Comparison of ENCODE assay signal across 8 cellular contexts in the genomic region with DNA sequence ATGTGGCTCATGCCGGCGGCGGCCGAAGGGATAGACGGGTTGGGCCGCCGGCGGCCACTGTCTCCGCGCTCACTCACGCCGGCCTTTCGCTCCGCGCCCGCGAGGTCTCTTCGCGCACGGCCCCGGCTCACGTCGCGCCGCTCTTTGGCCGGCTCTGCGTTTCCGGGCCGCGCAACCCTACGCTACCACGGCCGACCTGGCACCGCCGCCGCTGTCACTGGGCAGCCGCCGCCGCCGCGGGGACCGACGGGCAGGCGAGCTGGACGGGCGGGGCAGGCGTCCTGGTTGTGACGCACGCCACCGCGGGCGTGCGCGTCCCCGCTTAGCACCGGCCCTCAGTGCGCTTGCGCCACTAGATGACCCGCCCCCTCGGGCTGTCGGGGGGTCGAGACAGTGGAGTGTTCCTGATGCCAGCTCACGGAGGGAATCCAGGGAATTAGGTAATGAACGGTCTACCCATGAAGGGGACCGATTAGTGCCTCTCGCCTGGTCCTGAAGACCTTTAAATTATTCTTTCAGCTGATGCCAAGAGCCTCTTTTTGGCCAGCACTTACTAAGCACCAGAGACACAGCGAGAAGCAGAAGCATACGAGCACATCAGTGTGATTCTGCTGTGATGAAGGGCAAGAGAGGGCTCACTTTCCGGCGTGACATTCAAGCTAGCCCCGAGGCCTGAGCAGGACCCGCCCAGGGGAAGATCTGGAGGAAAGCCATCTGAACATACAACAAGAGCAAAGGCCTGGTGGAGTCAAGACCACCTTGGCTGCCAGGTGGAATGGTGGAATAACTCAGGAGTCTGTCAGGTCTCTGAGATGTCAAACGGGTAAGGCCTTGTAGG. TPM values are rescaled to one million over a fixed set of nuclear protein-coding genes. Genes with fewer than 3 reads are reported as not detected.
DNase-seq lines count a peak whose midpoint lies in the region; ATAC-seq and TF ChIP-seq lines count a peak whose summit lies in the region.

Gene PRKAR2A (minus strand): TSS at position 289 of the 838 bp plus-strand sequence. CDS start 278 bp downstream, at position 11.

- peak; percentile 96 for DNase-seq in GM13977 (ENCODE audit: low spot score)
- peak; percentile 53 for DNase-seq in NCI-H146 treated with DMSO at 0.1 percent for 48 hours (lab: John Stamatoyannopoulos, UW; ENCODE audit: unreplicated experiment)
- peak; percentile 87 for DNase-seq in right atrium auricular region (ENCODE audit: low spot score)
- DNase-seq in prostate gland (ENCODE audit: low spot score): peak; percentile 88
- DNase-seq in upper lobe of right lung: peak; percentile 96

- no peaks in the 10 kb centered on the region for H3K27me3 ChIP-seq in right atrium auricular region
- no peaks in the 10 kb centered on the region for H3K27me3 ChIP-seq in prostate gland (replicated peaks; ENCODE audit: insufficient read depth)
- no peaks in the 10 kb centered on the region for H3K27me3 ChIP-seq in upper lobe of right lung

- peak within 1 kb of the TSS; percentile 89 for H3K27ac ChIP-seq in angular gyrus (ENCODE audit: low read depth, low read length)
- H3K27ac ChIP-seq in right atrium auricular region: peak within 1 kb of the TSS; percentile 93 to 95
- H3K27ac ChIP-seq in prostate gland: peak within 1 kb of the TSS; percentile 97
- H3K27ac ChIP-seq in upper lobe of right lung: peak within 1 kb of the TSS; percentile 92

- peak; percentile 82 for TF ChIP-seq POLR2A in prostate gland (IDR thresholded peaks at IDR 0.05)

- H3K9me3 ChIP-seq in right atrium auricular region: no peaks in the 10 kb centered on the region
- H3K9me3 ChIP-seq in prostate gland: no peaks in the 10 kb centered on the region
- no peaks in the 10 kb centered on the region for H3K9me3 ChIP-seq in upper lobe of right lung

- peaks cover 0 to 29% of the 10 kb centered on the region in 2 donors for H3K4me1 ChIP-seq in right atrium auricular region
- peaks cover 11% of the 10 kb centered on the region for H3K4me1 ChIP-seq in prostate gland (replicated peaks)
- H3K4me1 ChIP-seq in upper lobe of right lung: peaks cover 26% of the 10 kb centered on the region

- H3K4me3 ChIP-seq in right atrium auricular region (peak within 1 kb of the TSS; percentile 61 to 77), prostate gland (peak within 1 kb of the TSS; percentile 91 to 92), upper lobe of right lung (peak within 1 kb of the TSS; percentile 92)

- 2% methylated on average over 46 of the region's 73 CpGs for WGBS in prostate gland

- no peaks in the 10 kb centered on the region for H3K36me3 ChIP-seq in right atrium auricular region
- no peaks in the 10 kb centered on the region for H3K36me3 ChIP-seq in prostate gland
- no peaks in the 10 kb centered on the region for H3K36me3 ChIP-seq in upper lobe of right lung

- no peak for TF ChIP-seq CTCF in GM13977 (IDR thresholded peaks at IDR 0.05; ENCODE audit: extremely low read depth, insufficient read depth, missing control alignments)
- TF ChIP-seq CTCF in right atrium auricular region (IDR thresholded peaks at IDR 0.05): no peak
- peak in 1 of 4 experiments; percentile 7 for TF ChIP-seq CTCF in prostate gland (IDR thresholded peaks at IDR 0.05)
- TF ChIP-seq CTCF in upper lobe of right lung (IDR thresholded peaks at IDR 0.05): no peak

- intact Hi-C loops in T-helper 2 cell treated with Interferon-gamma antibody and Interleukin-4, amounts not matched to agents 100 ng/mL and 5 ng/mL, for 36 hours (cut with micrococcal nuclease): loop anchor here (1.0 kb wide), 2 partner anchors 50 to 70 kb away; partner anchors contain the start of genes ARIH2 and SLC25A20
- intact Hi-C loops in prostate gland (cut with DNase I) (loop anchor here (5.0 kb wide), 2 partner anchors 101 to 161 kb away; partner anchors contain the start of gene NCKIPSD), upper lobe of right lung (cut with DNase I) (no loop called here)

- ATAC-seq in HG02763 (IDR thresholded peaks at IDR 0.05; ENCODE audit: unreplicated experiment): peak; percentile 84
- peak; percentile 98 for ATAC-seq in upper lobe of right lung

- in situ Hi-C loops in GM13977 (cut with MboI; ENCODE audit: low pct_unique_long_range_greater_than_20kb, low sequenced_read_pairs, unreplicated experiment): no loop called here

RNA-seq across cellular contexts. Expression of gene PRKAR2A, which starts in this region (rescaled TPM):
- total RNA-seq in T-helper 2 cell treated with Interferon-gamma antibody and Interleukin-4, amounts not matched to agents 100 ng/mL and 5 ng/mL, for 36 hours: 25.2 and 27.1 TPM in 2 replicates
- total RNA-seq in right atrium auricular region: 10 to 100 TPM; 26.8 to 28.5 TPM
- total RNA-seq in prostate gland: 10 to 100 TPM; 33.7 to 35.3 TPM
- 47.6 TPM for total RNA-seq in upper lobe of right lung

Comparison
In these comparisons a context has a peak if more than half of its experiments do, and no peak if none do; other contexts are left out.
1. Peak in every context shown above with its lines: DNase-seq, ATAC-seq, H3K4me3 ChIP-seq and H3K27ac ChIP-seq.